8 cellular contexts compared by ENCODE assay signal in the genomic region with DNA sequence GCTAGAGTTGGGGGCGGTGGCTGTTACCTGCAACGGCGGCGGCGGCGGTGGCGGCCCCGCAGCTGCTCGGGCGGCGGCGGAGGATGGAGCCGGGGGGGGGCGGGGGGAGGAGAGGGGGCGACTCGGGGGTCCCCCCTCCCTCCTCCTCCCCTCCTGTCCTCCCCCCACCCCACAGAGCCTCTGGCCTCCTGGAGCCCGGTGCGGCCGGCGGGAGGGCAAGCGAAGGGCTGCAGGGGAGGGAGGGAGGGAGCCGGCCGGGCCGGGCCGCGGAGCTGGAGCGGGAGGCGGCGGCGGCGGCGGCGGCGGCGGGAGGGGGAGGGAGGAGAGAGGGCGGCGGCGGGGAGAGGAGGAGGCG. TPM values are rescaled to one million over a fixed set of nuclear protein-coding genes. Genes with fewer than 3 reads are reported as not detected.
A peak's percentile ranks its signal among the peaks of the same experiment; 100 is the strongest.
DNase-seq lines count a peak whose midpoint lies in the region; ATAC-seq and TF ChIP-seq lines count a peak whose summit lies in the region.

A gene (minus strand): TSS at position 231 of the 355 bp plus-strand sequence. CDS start 7,073 bp downstream, outside the sequence.

- no peaks in the 10 kb centered on the region for H3K27me3 ChIP-seq in OCI-LY1 (ENCODE audit: insufficient read depth, low read length)
- no peaks in the 10 kb centered on the region for H3K27me3 ChIP-seq in effector memory CD4-positive, alpha-beta T cell (replicated peaks; ENCODE audit: control insufficient read depth, insufficient read depth, low read length, poor library complexity, severe bottlenecking)
- no peaks in the 10 kb centered on the region for H3K27me3 ChIP-seq in uterus

- intact Hi-C loops in uterus (cut with DNase I; ENCODE audit: low total_unique reads), result no loop called here

- H3K9me3 ChIP-seq in OCI-LY1 (ENCODE audit: low read length) (no peaks in the 10 kb centered on the region), uterus (no peaks in the 10 kb centered on the region)
- no peaks in the 10 kb centered on the region for H3K9me3 ChIP-seq in effector memory CD4-positive, alpha-beta T cell (ENCODE audit: control insufficient read depth, low read length)

- H2AFZ ChIP-seq in OCI-LY1 (ENCODE audit: low read length), result no peak within 1 kb of the TSS

- peak; percentile 81 for DNase-seq in G401 (ENCODE audit: low spot score)
- DNase-seq in effector memory CD4-positive, alpha-beta T cell, result no peak
- peak; percentile 81 for DNase-seq in midbrain (lab: John Stamatoyannopoulos, UW)
- no peak for DNase-seq in uterus
- no peak for DNase-seq in SHP77 treated with DMSO at 0.1 percent for 48 hours (lab: John Stamatoyannopoulos, UW)
- no peak for DNase-seq in SW480 (ENCODE audit: low spot score)

- H4K20me1 ChIP-seq in OCI-LY1 (ENCODE audit: insufficient read depth, low read length), result no peaks in the 10 kb centered on the region

- no peaks in the 10 kb centered on the region for H3F3A ChIP-seq in OCI-LY1 (ENCODE audit: insufficient read depth, low read length)

- TF ChIP-seq POLR2A in uterus (IDR thresholded peaks at IDR 0.05), result no peak

- H3K4me1 ChIP-seq in OCI-LY1 (ENCODE audit: insufficient read depth, low read length, severe bottlenecking) (peaks cover 16% of the 10 kb centered on the region), uterus (no peaks in the 10 kb centered on the region)
- peaks cover 11% of the 10 kb centered on the region for H3K4me1 ChIP-seq in effector memory CD4-positive, alpha-beta T cell (ENCODE audit: control insufficient read depth, insufficient read depth, low read length, poor library complexity, severe bottlenecking)

- no peaks in the 10 kb centered on the region for H3K9me2 ChIP-seq in OCI-LY1 (ENCODE audit: low read depth, low read length)

- ATAC-seq in HG03025 (IDR thresholded peaks at IDR 0.05; ENCODE audit: low FRiP score, unreplicated experiment), result no peak

- H3K9ac ChIP-seq in OCI-LY1 (ENCODE audit: low read length), result peak within 1 kb of the TSS; percentile 39; the same call in 1 of the 2 replicates

- H3K27ac ChIP-seq in OCI-LY1 (ENCODE audit: low read depth, low read length, poor library complexity, severe bottlenecking) (no peak within 1 kb of the TSS), uterus (peak within 1 kb of the TSS; percentile 99)
- H3K27ac ChIP-seq in effector memory CD4-positive, alpha-beta T cell (ENCODE audit: insufficient read depth, low read length, poor library complexity, severe bottlenecking), result peak within 1 kb of the TSS; percentile 94

- TF ChIP-seq CTCF in OCI-LY1 (IDR thresholded peaks at IDR 0.05; ENCODE audit: low read length) (no peak), uterus (IDR thresholded peaks at IDR 0.05) (no peak)

- H3K4me3 ChIP-seq in OCI-LY1 (ENCODE audit: low read depth, low read length, poor library complexity, severe bottlenecking) (peak within 1 kb of the TSS; percentile 66), uterus (peak within 1 kb of the TSS; percentile 51 to 83)
- peak within 1 kb of the TSS; percentile 80 for H3K4me3 ChIP-seq in effector memory CD4-positive, alpha-beta T cell (ENCODE audit: insufficient read depth, low read depth, low read length, poor library complexity, severe bottlenecking)

- no peaks in the 10 kb centered on the region for H3K36me3 ChIP-seq in OCI-LY1 (ENCODE audit: insufficient read depth, low read length)
- no peaks in the 10 kb centered on the region for H3K36me3 ChIP-seq in effector memory CD4-positive, alpha-beta T cell (ENCODE audit: control insufficient read depth, insufficient read depth, low read length)
- no peaks in the 10 kb centered on the region for H3K36me3 ChIP-seq in uterus

- H3K4me2 ChIP-seq in OCI-LY1 (ENCODE audit: low read length), result peak within 1 kb of the TSS; percentile 74

- in situ Hi-C loops in G401 (cut with HindIII; ENCODE audit: low sequenced_read_pairs), result no loop called here

- no peaks in the 10 kb centered on the region for H3K79me2 ChIP-seq in OCI-LY1 (ENCODE audit: insufficient read depth, low read length)

RNA-seq across cellular contexts. Expression of the gene that starts here (rescaled TPM):
- 8.5 and 9.5 TPM in 2 replicates for total RNA-seq in G401 (2014; rRNA removed; shearing (Covaris generic))
- 100 to 1,000 TPM in 2 of 4 donors, 10 to 100 TPM in 2; 39.2 to 227 (median 97.6) TPM for total RNA-seq in uterus

Comparison
In these comparisons a context has a peak if more than half of its experiments do, and no peak if none do; other contexts are left out.
1. DNase-seq: peak in G401 (single experiment) and midbrain (single experiment); none in effector memory CD4-positive, alpha-beta T cell (0 of 3), uterus (0 of 2), SHP77 treated with DMSO at 0.1 percent for 48 hours (single experiment) and SW480 (single experiment).
2. Peak in every context shown above with its lines, with median percentiles within 50 percentile points of each other: H3K4me3 ChIP-seq.